17 cellular contexts compared by ENCODE assay signal in genomic region chr10:103139803-103140202, GRCh38. TPM values are rescaled to one million over a fixed set of nuclear protein-coding genes. Genes with fewer than 3 reads are reported as not detected.
A peak's percentile ranks its signal among the peaks of the same experiment; 100 is the strongest.
DNase-seq lines count a peak whose midpoint lies in the region; ATAC-seq, FAIRE-seq and TF ChIP-seq lines count a peak whose summit lies in the region.
"Had no signal": no experiment of that assay in that cellular context is flagged by ENCODE, and none has a peak within 500 bp of the region (broad histone marks: within the 10 kb centered on the region; RNA-seq: fewer than 3 reads in every experiment).

No MANE protein-coding gene starts in this region.

- no peak for DNase-seq in activated naive CD4-positive, alpha-beta T cell treated with Interleukin-2 at 50 U/mL for 16 hours
- DNase-seq in NB4 (ENCODE audit: low read depth) (peak; percentile 22), gastrocnemius medialis (no peak), PC-3 (no peak), head of caudate nucleus (no peak), pancreas (no peak)
- DNase-seq: CD4-positive, CD25-positive, alpha-beta regulatory T cell; DND-41; KBM-7; NCI-H1105 treated with DMSO at 0.1 percent for 48 hours; NCI-H187; NCI-H2171; NCI-H774; SHP77 had no signal

- no peaks in the 10 kb centered on the region for H3K9me3 ChIP-seq in gastrocnemius medialis
- no peaks in the 10 kb centered on the region for H3K9me3 ChIP-seq in PC-3 (ENCODE audit: low read length)
- no peaks in the 10 kb centered on the region for H3K9me3 ChIP-seq in pancreas

- BruUV-seq in PC-3 (replicated peaks; lab: Mats Ljungman, UMichigan) = no TSS peak

- peak; percentile 23 for ATAC-seq in esophagus mucosa
- peak in 1 of 2 donors; percentile 40 for ATAC-seq in gastrocnemius medialis
- no peak for ATAC-seq in PC-3
- ATAC-seq in pancreas = no peak

- in situ Hi-C loops in gastrocnemius medialis (cut with MboI; ENCODE audit: low sequenced_read_pairs in 4 of 4) = no loop called here

- TF ChIP-seq CTCF in NB4 (IDR thresholded peaks at IDR 0.05; ENCODE audit: low read depth, low read length) (no peak), gastrocnemius medialis (IDR thresholded peaks at IDR 0.05 in 4 of 5, conservative IDR thresholded peaks at IDR 0.05 in 1 of 5) (no peak), PC-3 (conservative IDR thresholded peaks at IDR 0.05; ENCODE audit: low read depth, low read length) (no peak), pancreas (IDR thresholded peaks at IDR 0.05) (no peak)

- FAIRE-seq in pancreas (lab: Jason Lieb, UNC) = no peak
- FAIRE-seq: H1 had no signal

- H3K9me2 ChIP-seq in PC-3 (replicated peaks; ENCODE audit: low read length) = no peaks in the 10 kb centered on the region

- 0 out of 2 replicates have a peak, but pooled peaks cover 8% of the 10 kb centered on the region for H3K79me2 ChIP-seq in PC-3 (ENCODE audit: low read length)

- no peaks in the 10 kb centered on the region for H3F3A ChIP-seq in PC-3 (ENCODE audit: low read length, unreplicated experiment)

- POLR2A ChIA-PET in PC-3 (lab: Charles Lee; ENCODE audit: unreplicated experiment) = no interaction called here

- no peaks in the 10 kb centered on the region for H3K27me3 ChIP-seq in gastrocnemius medialis
- no peaks in the 10 kb centered on the region for H3K27me3 ChIP-seq in PC-3 (ENCODE audit: low read length)
- H3K27me3 ChIP-seq in pancreas = no peaks in the 10 kb centered on the region

- no peak overlapping the region for H3K9ac ChIP-seq in PC-3 (ENCODE audit: low read length)

- H3K27ac Mint-ChIP-seq in activated naive CD4-positive, alpha-beta T cell treated with anti-CD3 and anti-CD28 coated beads, Interleukin-2, amount 50 U/mL, for 24 hours = peak overlapping the region; percentile 67

- no peaks in the 10 kb centered on the region for H3K27me3 Mint-ChIP-seq in activated naive CD4-positive, alpha-beta T cell treated with anti-CD3 and anti-CD28 coated beads, Interleukin-2, amount 50 U/mL, for 24 hours
- H3K27me3 Mint-ChIP-seq: CD4-positive, CD25-positive, alpha-beta regulatory T cell had no signal

- H4K20me1 ChIP-seq in PC-3 (ENCODE audit: low read length) = no peaks in the 10 kb centered on the region

- TF ChIP-seq POLR2A in NB4 (IDR thresholded peaks at IDR 0.05; ENCODE audit: extremely low read depth, insufficient read length) (no peak), gastrocnemius medialis (IDR thresholded peaks at IDR 0.05) (no peak)

- intact Hi-C loops in gastrocnemius medialis (cut with DNase I; ENCODE audit: low total_unique reads) = no loop called here
- intact Hi-C loops in PC-3 (cut with micrococcal nuclease) = no loop called here
- intact Hi-C loops in head of caudate nucleus (cut with DNase I) = no loop called here
- intact Hi-C loops in pancreas (cut with DNase I) = no loop called here

- peaks cover 40 to 46% of the 10 kb centered on the region in 2 donors for H3K4me1 ChIP-seq in gastrocnemius medialis
- H3K4me1 ChIP-seq in PC-3 (ENCODE audit: insufficient read depth, low read length) = no peaks in the 10 kb centered on the region
- H3K4me1 ChIP-seq in pancreas = peaks cover 0 to 2% (median 2%) of the 10 kb centered on the region in 3 donors

- peaks cover 29% of the 10 kb centered on the region for H3K4me1 Mint-ChIP-seq in activated naive CD4-positive, alpha-beta T cell treated with anti-CD3 and anti-CD28 coated beads, Interleukin-2, amount 50 U/mL, for 24 hours

- H3K4me2 ChIP-seq in PC-3 (ENCODE audit: low read length) = no peak overlapping the region

- no peaks in the 10 kb centered on the region for H3K9me3 Mint-ChIP-seq in activated naive CD4-positive, alpha-beta T cell treated with anti-CD3 and anti-CD28 coated beads, Interleukin-2, amount 50 U/mL, for 24 hours

- no peak overlapping the region for H3K4me3 Mint-ChIP-seq in activated naive CD4-positive, alpha-beta T cell treated with anti-CD3 and anti-CD28 coated beads, Interleukin-2, amount 50 U/mL, for 24 hours
- H3K4me3 Mint-ChIP-seq: CD4-positive, CD25-positive, alpha-beta regulatory T cell had no signal

- H2AFZ ChIP-seq in PC-3 (ENCODE audit: low read length) = no peak overlapping the region

- 91 to 94% methylated on average over 3 of the region's 3 CpGs for WGBS in pancreas, 2 donors

- peaks cover 26% of the 10 kb centered on the region for H3K36me3 Mint-ChIP-seq in activated naive CD4-positive, alpha-beta T cell treated with anti-CD3 and anti-CD28 coated beads, Interleukin-2, amount 50 U/mL, for 24 hours

- CTCF ChIA-PET in PC-3 (lab: Charles Lee) = no interaction called here

- peak overlapping the region; percentile 74 to 93 (median 88) for H3K27ac ChIP-seq in gastrocnemius medialis
- no peak overlapping the region for H3K27ac ChIP-seq in PC-3 (ENCODE audit: low read length)
- no peak overlapping the region for H3K27ac ChIP-seq in pancreas

- H3K36me3 ChIP-seq in gastrocnemius medialis (peaks cover 0 to 28% of the 10 kb centered on the region in 2 donors), PC-3 (ENCODE audit: low read depth, low read length) (peaks cover 11% of the 10 kb centered on the region), pancreas (peaks cover 0 to 9% (median 0%) of the 10 kb centered on the region in 3 donors)

- H3K4me3 ChIP-seq in NB4 (ENCODE audit: low read depth, low read length) = no peak overlapping the region
- H3K4me3 ChIP-seq in gastrocnemius medialis = no peak overlapping the region
- no peak overlapping the region for H3K4me3 ChIP-seq in PC-3 (ENCODE audit: low read length)
- H3K4me3 ChIP-seq in pancreas = no peak overlapping the region

RNA-seq across cellular contexts. Expression of gene NT5C2, which starts 53.3 kb away (rescaled TPM):
- 87.4 TPM for total RNA-seq in esophagus mucosa
- 10 to 100 TPM; 33.5 to 53.2 (median 35.3) TPM for total RNA-seq in gastrocnemius medialis
- total RNA-seq in PC-3 (2014; rRNA removed) = 48.3 and 74.6 TPM in 2 replicates
- 10 to 100 TPM; 21.7 to 45.0 (median 26.4) TPM for total RNA-seq in pancreas
- 10 to 100 TPM; 19.4 to 34.2 TPM for polyA plus RNA-seq in pancreas

Comparison
In these comparisons a context has a peak if more than half of its experiments do, and no peak if none do; other contexts are left out.
1. H3K27ac ChIP-seq: peak in gastrocnemius medialis (4 of 4); none in PC-3 (single experiment) and pancreas (0 of 4).